ENCODE assay signal across 30 cellular contexts in the genomic region with DNA sequence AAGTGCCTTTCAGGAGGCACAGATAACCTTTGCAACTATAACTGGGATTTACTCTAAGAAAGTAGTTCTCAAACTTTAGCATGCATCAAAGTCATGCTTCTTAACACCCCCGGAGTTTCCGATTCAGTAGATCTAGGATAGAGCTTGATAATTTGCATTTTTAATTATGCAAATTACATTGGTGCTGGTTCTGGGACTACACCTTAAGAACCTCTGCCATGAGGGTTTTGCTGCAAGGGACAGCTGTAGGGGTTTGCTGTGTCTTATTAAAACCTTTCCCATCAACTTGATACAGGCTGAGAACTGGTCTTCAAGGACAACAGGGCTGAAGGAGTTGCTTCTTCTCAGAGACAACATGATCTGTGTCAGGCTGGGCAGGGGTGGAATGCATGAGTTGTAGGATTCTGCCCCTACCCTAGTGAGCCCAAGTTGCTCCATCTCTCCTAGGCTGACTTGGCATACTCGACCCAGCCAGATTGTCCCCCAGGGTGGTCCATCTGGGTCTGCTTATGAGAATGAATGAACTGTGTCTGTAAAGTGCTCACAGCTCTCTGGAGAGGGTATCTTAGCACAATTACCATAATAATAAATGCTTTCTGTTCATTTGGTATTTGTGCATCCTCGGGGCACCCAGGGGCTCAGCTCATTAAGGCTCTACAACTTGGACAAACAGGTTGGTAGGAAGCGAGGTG.
"Had no signal": no experiment of that assay in that cellular context is flagged by ENCODE, and none has a peak within 500 bp of the region (broad histone marks: within the 10 kb centered on the region; RNA-seq: fewer than 3 reads in every experiment).

No MANE protein-coding gene starts in this region.

- H3K27me3 ChIP-seq: brain microvascular endothelial cell, SJCRH30 had no signal

- H3K4me3 Mint-ChIP-seq: activated CD4-positive, alpha-beta memory T cell treated with anti-CD3 and anti-CD28 coated beads, Interleukin-2, amount 10 ng/mL, durations not matched to agents 7 days and 5 days; activated CD8-positive, alpha-beta memory T cell treated with anti-CD3 and anti-CD28 coated beads, Interleukin-2, amount 10 ng/mL, durations not matched to agents 7 days and 5 days; activated naive CD8-positive, alpha-beta T cell treated with anti-CD3 and anti-CD28 coated beads for 36 hours had no signal

- ATAC-seq: activated CD8-positive, alpha-beta memory T cell treated with anti-CD3 and anti-CD28 coated beads, Interleukin-2, amount 10 ng/mL, durations not matched to agents 7 days and 5 days; Panc1 had no signal

- H3K4me3 ChIP-seq: SJCRH30, SK-N-MC had no signal

- H3K9me3 ChIP-seq: SJCRH30 had no signal

- H3K4me1 Mint-ChIP-seq: activated CD4-positive, alpha-beta memory T cell treated with anti-CD3 and anti-CD28 coated beads, Interleukin-2, amount 10 ng/mL, durations not matched to agents 7 days and 5 days; activated CD8-positive, alpha-beta memory T cell treated with anti-CD3 and anti-CD28 coated beads, Interleukin-2, amount 10 ng/mL, durations not matched to agents 7 days and 5 days; activated naive CD8-positive, alpha-beta T cell treated with anti-CD3 and anti-CD28 coated beads for 36 hours had no signal

- H3K27ac Mint-ChIP-seq: activated CD4-positive, alpha-beta memory T cell treated with anti-CD3 and anti-CD28 coated beads, Interleukin-2, amount 10 ng/mL, durations not matched to agents 7 days and 5 days; activated CD8-positive, alpha-beta memory T cell treated with anti-CD3 and anti-CD28 coated beads, Interleukin-2, amount 10 ng/mL, durations not matched to agents 7 days and 5 days; activated naive CD8-positive, alpha-beta T cell treated with anti-CD3 and anti-CD28 coated beads for 36 hours had no signal

- H3K36me3 ChIP-seq: brain microvascular endothelial cell, SJCRH30, WERI-Rb-1 had no signal

- DNase-seq: activated CD4-positive, alpha-beta memory T cell treated with anti-CD3 and anti-CD28 coated beads, Interleukin-2, amount 10 ng/mL, durations not matched to agents 7 days and 5 days; activated CD4-positive, alpha-beta T cell treated with anti-CD3 and anti-CD28 coated beads for 1 hour; activated CD4-positive, alpha-beta T cell treated with anti-CD3 and anti-CD28 coated beads for 48 hours; activated CD4-positive, CD25-positive, alpha-beta regulatory T cell; activated CD8-positive, alpha-beta memory T cell treated with anti-CD3 and anti-CD28 coated beads for 24 hours; activated CD8-positive, alpha-beta memory T cell treated with anti-CD3 and anti-CD28 coated beads, Interleukin-2, amount 10 ng/mL, durations not matched to agents 7 days and 5 days; activated CD8-positive, alpha-beta memory T cell treated with anti-CD3 and anti-CD28 coated beads, Interleukin-2, amount 50 U/mL, for 48 hours; activated effector memory CD4-positive, alpha-beta T cell treated with Interleukin-2 at 50 U/mL for 16 hours; activated naive CD4-positive, alpha-beta T cell treated with anti-CD3 and anti-CD28 coated beads, Interleukin-2, amount 50 U/mL, for 16 hours; activated naive CD8-positive, alpha-beta T cell treated with anti-CD3 and anti-CD28 coated beads for 36 hours; activated T-cell treated with anti-CD3 and anti-CD28 coated beads, Interleukin-2, amount 50 U/mL, for 48 hours; amniotic stem cell; aorta; brain microvascular endothelial cell; central memory CD4-positive, alpha-beta T cell; Karpas-422; NCI-H1048; NCI-H1105 treated with DMSO at 0.1 percent for 48 hours; NCI-H1436; NCI-H187 treated with DMSO at 0.1 percent for 48 hours; NCI-H2081; NCI-H2171 treated with DMSO at 0.1 percent for 48 hours; NCI-H226; NCI-H446 treated with DMSO at 0.1 percent for 48 hours; SHP77; SJCRH30; T1000; WERI-Rb-1 had no signal

- H3K9me3 Mint-ChIP-seq: activated CD4-positive, alpha-beta memory T cell treated with anti-CD3 and anti-CD28 coated beads, Interleukin-2, amount 10 ng/mL, durations not matched to agents 7 days and 5 days; activated naive CD8-positive, alpha-beta T cell treated with anti-CD3 and anti-CD28 coated beads for 36 hours had no signal

- H3K36me3 Mint-ChIP-seq: activated CD8-positive, alpha-beta memory T cell treated with anti-CD3 and anti-CD28 coated beads, Interleukin-2, amount 10 ng/mL, durations not matched to agents 7 days and 5 days; activated naive CD8-positive, alpha-beta T cell treated with anti-CD3 and anti-CD28 coated beads for 36 hours had no signal
